In the genomic region with DNA sequence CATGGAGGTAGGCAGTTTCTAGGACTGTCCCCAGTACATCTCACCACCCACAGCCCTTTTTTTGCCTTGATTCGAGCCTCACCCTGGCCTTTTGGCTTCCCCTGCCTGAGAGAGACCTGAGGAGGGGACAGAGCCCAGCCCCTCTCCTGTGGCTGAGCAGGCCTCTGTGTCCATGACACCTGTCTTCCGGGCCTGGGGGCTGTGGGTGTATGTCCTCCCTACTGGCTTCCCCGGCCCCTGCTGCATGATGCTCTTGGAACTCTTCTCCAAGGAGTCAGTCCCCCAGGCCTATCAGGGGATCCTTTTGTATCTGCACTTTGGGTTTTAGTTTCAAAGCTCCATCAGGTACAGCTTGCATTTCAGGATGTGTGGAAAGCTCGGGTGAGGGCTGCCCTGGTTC, we compare ENCODE assay signal across 12 cellular contexts.
A peak's percentile ranks its signal among the peaks of the same experiment; 100 is the strongest.
DNase-seq lines count a peak whose midpoint lies in the region; TF ChIP-seq lines count a peak whose summit lies in the region.
"Had no signal": no experiment of that assay in that cellular context is flagged by ENCODE, and none has a peak within 500 bp of the region (broad histone marks: within the 10 kb centered on the region; RNA-seq: fewer than 3 reads in every experiment).

No MANE protein-coding gene starts in this region.

- H3K4me3 Mint-ChIP-seq in HFFc6, result no peak overlapping the region
- H3K4me3 Mint-ChIP-seq: CD4-positive, CD25-positive, alpha-beta regulatory T cell had no signal

- H3K36me3 ChIP-seq in muscle layer of colon (ENCODE audit: insufficient read depth, low read length) (peaks cover 9% of the 10 kb centered on the region), tibial artery (peaks cover 0 to 26% (median 12%) of the 10 kb centered on the region in 3 donors)
- H3K36me3 ChIP-seq: ovary had no signal

- no peaks in the 10 kb centered on the region for H3K27me3 ChIP-seq in muscle layer of colon (ENCODE audit: control insufficient read depth in 1 of 2, insufficient read depth in 2 of 2, low read length in 2 of 2)
- H3K27me3 ChIP-seq in tibial artery, result no peaks in the 10 kb centered on the region
- H3K27me3 ChIP-seq: ovary had no signal

- in situ Hi-C loops in KBM-7 (cut with MboI; ENCODE audit: low pct_unique_long_range_greater_than_20kb, low sequenced_read_pairs), result no loop called here

- H3K36me3 Mint-ChIP-seq in HFFc6 (ENCODE audit: low read depth), result peaks cover 31% of the 10 kb centered on the region

- intact Hi-C loops in tibial artery (cut with DNase I; ENCODE audit: low total_unique reads), result no loop called here

- no peak for DNase-seq in HFFc6
- no peak for DNase-seq in caudate nucleus (lab: John Stamatoyannopoulos, UW)
- no peak for DNase-seq in tibial artery
- DNase-seq in KBM-7, result no peak
- DNase-seq in NCI-H524 treated with DMSO at 0.1 percent for 48 hours (lab: John Stamatoyannopoulos, UW), result no peak
- no peak for DNase-seq in H4 (ENCODE audit: low spot score)
- DNase-seq: CD4-positive, CD25-positive, alpha-beta regulatory T cell; NCI-H1436; stimulated activated CD4-positive, alpha-beta T cell treated with anti-CD3 and anti-CD28 coated beads, Interleukin-15, amount 100 ng/mL, for 24 hours; T-helper 1 cell had no signal

- no peak for TF ChIP-seq CTCF in HFFc6 (IDR thresholded peaks at IDR 0.05)
- TF ChIP-seq CTCF in tibial artery (IDR thresholded peaks at IDR 0.05), result no peak

- H3K4me1 ChIP-seq in muscle layer of colon (ENCODE audit: insufficient read depth, low read length) (peaks cover 77% of the 10 kb centered on the region), tibial artery (peaks cover 12 to 92% (median 76%) of the 10 kb centered on the region in 4 donors)

- no peaks in the 10 kb centered on the region for H3K9me3 ChIP-seq in muscle layer of colon (ENCODE audit: low read length)
- H3K9me3 ChIP-seq in tibial artery, result no peaks in the 10 kb centered on the region
- H3K9me3 ChIP-seq: ovary had no signal

- no peak overlapping the region for H3K4me3 ChIP-seq in muscle layer of colon (ENCODE audit: low read depth in 1 of 2, low read length in 2 of 2)
- no peak overlapping the region for H3K4me3 ChIP-seq in tibial artery
- H3K4me3 ChIP-seq: ovary had no signal

- no peak overlapping the region for H3K9ac ChIP-seq in muscle layer of colon (ENCODE audit: low read length)

- peaks cover 13% of the 10 kb centered on the region for H3K27me3 Mint-ChIP-seq in HFFc6 (ENCODE audit: insufficient read depth)
- H3K27me3 Mint-ChIP-seq: CD4-positive, CD25-positive, alpha-beta regulatory T cell had no signal

- no peaks in the 10 kb centered on the region; the same call in 1 of the 2 replicates for H3K9me3 Mint-ChIP-seq in HFFc6
- H3K9me3 Mint-ChIP-seq: CD4-positive, CD25-positive, alpha-beta regulatory T cell had no signal

- peak overlapping the region; percentile 100 for H3K27ac Mint-ChIP-seq in HFFc6

- peaks cover 89% of the 10 kb centered on the region for H3K4me1 Mint-ChIP-seq in HFFc6 (ENCODE audit: low read depth)

- H3K27ac ChIP-seq in caudate nucleus (ENCODE audit: low read depth, low read length) (peak overlapping the region; percentile 36), muscle layer of colon (ENCODE audit: low read depth, low read length) (peak overlapping the region; percentile 28), tibial artery (peak overlapping the region; percentile 94 to 95)
- H3K27ac ChIP-seq: ovary had no signal

Comparison
In these comparisons a context has a peak if more than half of its experiments do, and no peak if none do; other contexts are left out.
1. H3K27ac ChIP-seq: peak in every context shown above with its lines; median percentile 94 in tibial artery; 36 in caudate nucleus; 28 in muscle layer of colon.